In the genomic region with DNA sequence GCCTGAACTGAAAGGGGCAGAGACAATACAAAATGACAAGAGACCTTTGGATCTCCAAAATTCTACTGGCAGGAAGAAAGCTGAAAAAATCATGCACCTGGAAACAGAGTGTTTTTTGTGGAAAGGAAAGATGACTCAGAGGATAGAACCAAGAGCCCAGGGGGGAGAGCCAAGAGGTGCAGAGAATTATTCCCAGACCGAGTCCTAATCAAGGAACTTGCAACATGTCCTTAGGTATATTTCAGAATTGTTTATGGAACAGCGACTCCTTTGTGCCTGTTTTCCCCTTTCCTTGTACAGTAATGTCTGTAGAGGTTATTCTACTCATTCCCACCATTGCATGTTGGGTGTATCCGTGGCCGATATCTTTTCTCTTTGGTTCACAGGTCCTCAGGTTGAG, we compare ENCODE assay signal across 24 cellular contexts.
"Had no signal": no experiment of that assay in that cellular context is flagged by ENCODE, and none has a peak within 500 bp of the region (broad histone marks: within the 10 kb centered on the region; RNA-seq: fewer than 3 reads in every experiment).

No MANE protein-coding gene starts in this region.

- H3K4me1 ChIP-seq: gastroesophageal sphincter, left ventricle myocardium inferior, psoas muscle, right atrium auricular region, sigmoid colon, stomach, transverse colon had no signal

- H3K9me3 ChIP-seq: gastroesophageal sphincter, left ventricle myocardium inferior, neutrophil, psoas muscle, right atrium auricular region, sigmoid colon, stomach, thoracic aorta, transverse colon had no signal

- H3K27ac ChIP-seq: coronary artery, gastroesophageal sphincter, left ventricle myocardium inferior, neutrophil, right atrium auricular region, sigmoid colon, skin epidermis, stomach, thoracic aorta, transverse colon had no signal

- H3K27me3 ChIP-seq: gastroesophageal sphincter, neutrophil, right atrium auricular region, sigmoid colon, stomach, transverse colon had no signal

- H3K4me1 Mint-ChIP-seq: endodermal cell, immature natural killer cell, naive B cell had no signal

- H3K36me3 Mint-ChIP-seq: naive B cell had no signal

- DNase-seq: effector CD4-positive, alpha-beta T cell; endodermal cell; glutamatergic neuron; immature natural killer cell; left cardiac atrium; left ventricle myocardium inferior; mesendoderm; naive B cell; psoas muscle; sigmoid colon; stimulated activated naive CD4-positive, alpha-beta T cell; stomach; substantia nigra; transverse colon had no signal

- H3K9me3 Mint-ChIP-seq: immature natural killer cell had no signal

- H3K4me3 ChIP-seq: coronary artery, gastroesophageal sphincter, left ventricle myocardium inferior, lung, psoas muscle, right atrium auricular region, sigmoid colon, skin epidermis, stomach, thoracic aorta, transverse colon had no signal

- H3K36me3 ChIP-seq: gastroesophageal sphincter, left ventricle myocardium inferior, neutrophil, right atrium auricular region, sigmoid colon, stomach, thoracic aorta, transverse colon had no signal

- H3K27me3 Mint-ChIP-seq: naive B cell had no signal

- ATAC-seq: esophagus mucosa, gastroesophageal sphincter had no signal

- H3K4me3 Mint-ChIP-seq: endodermal cell, immature natural killer cell, naive B cell had no signal

- FAIRE-seq: endothelial cell of umbilical vein, keratinocyte had no signal

- H3K27ac Mint-ChIP-seq: endodermal cell, immature natural killer cell, naive B cell had no signal
